11 cellular contexts compared by ENCODE assay signal in the genomic region with DNA sequence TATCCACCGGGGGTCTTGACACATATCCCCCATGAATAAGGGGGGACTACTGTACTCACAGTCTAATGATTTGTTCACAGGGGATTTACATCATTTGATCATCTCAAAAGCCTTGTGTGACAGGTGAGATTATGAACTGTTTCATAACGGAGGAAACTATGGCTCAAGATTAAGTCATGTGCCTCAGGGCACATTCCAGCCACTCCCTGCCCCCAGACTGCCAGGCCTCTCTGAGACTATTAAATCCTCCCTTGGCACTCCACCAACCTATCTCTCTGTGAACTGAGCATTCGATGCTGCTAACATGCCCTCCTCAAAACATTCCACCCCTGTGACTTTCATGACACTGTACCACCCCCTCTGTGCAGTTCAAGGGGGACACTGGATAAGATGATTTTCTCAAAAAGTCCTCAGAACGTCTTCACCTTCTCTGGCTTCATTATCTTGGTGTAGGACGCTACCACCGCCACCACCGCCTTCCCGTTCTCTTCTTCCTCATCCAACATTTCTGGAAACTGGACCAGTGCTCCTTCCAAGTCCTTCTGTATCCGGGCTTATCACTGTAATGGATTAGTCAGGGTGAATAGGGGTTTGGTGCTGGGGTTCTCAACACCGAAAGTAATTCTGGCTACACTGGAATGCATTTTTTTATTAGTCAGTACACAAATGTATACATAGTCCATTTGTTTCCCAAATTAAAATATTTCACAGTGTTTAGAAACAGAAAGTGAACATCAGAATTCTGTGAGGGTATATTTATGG.
DNase-seq lines count a peak whose midpoint lies in the region; ATAC-seq and TF ChIP-seq lines count a peak whose summit lies in the region.
"Had no signal": no experiment of that assay in that cellular context is flagged by ENCODE, and none has a peak within 500 bp of the region (broad histone marks: within the 10 kb centered on the region; RNA-seq: fewer than 3 reads in every experiment).

No MANE protein-coding gene starts in this region.

- H3K4me1 ChIP-seq in PC-9 (replicated peaks; ENCODE audit: insufficient read depth) (peaks cover 32% of the 10 kb centered on the region), right lobe of liver (no peaks in the 10 kb centered on the region)

- H3K9me2 ChIP-seq in PC-9 (ENCODE audit: insufficient read depth): no peaks in the 10 kb centered on the region

- H3K79me2 ChIP-seq in PC-9 (ENCODE audit: low read depth): no peaks in the 10 kb centered on the region

- H4K20me1 ChIP-seq in PC-9 (ENCODE audit: insufficient read depth): no peaks in the 10 kb centered on the region

- TF ChIP-seq CTCF in PC-9 (conservative IDR thresholded peaks at IDR 0.05) (no peak), fibroblast of pulmonary artery (IDR thresholded peaks at IDR 0.05; ENCODE audit: low read length, missing control alignments) (no peak), right lobe of liver (IDR thresholded peaks at IDR 0.05) (no peak)

- intact Hi-C loops in PC-9 (cut with micrococcal nuclease; ENCODE audit: unreplicated experiment) (loop anchor here (1.0 kb wide), 2 partner anchors 71 to 169 kb away; no protein-coding TSS in a partner anchor), right lobe of liver (cut with DNase I) (no loop called here)

- WGBS in right lobe of liver (ENCODE audit: insufficient coverage, low coverage, low lambda C conversion rate, missing lambda C conversion rate): 49% methylated on average over 9 of the region's 10 CpGs

- H3F3A ChIP-seq in PC-9 (ENCODE audit: insufficient read depth, low read depth): peaks cover 20% of the 10 kb centered on the region

- H3K36me3 ChIP-seq in PC-9 (ENCODE audit: low read depth): no peaks in the 10 kb centered on the region
- no peaks in the 10 kb centered on the region for H3K36me3 ChIP-seq in right lobe of liver

- H3K4me2 ChIP-seq in PC-9: peak overlapping the region; percentile 60

- CTCF ChIA-PET in PC-9 (lab: Charles Lee): no interaction called here

- H3K4me3 ChIP-seq in PC-9: no peak overlapping the region; the same call in 1 of the 2 replicates
- H3K4me3 ChIP-seq in fibroblast of pulmonary artery (replicated peaks; ENCODE audit: low read depth, low read length): no peak overlapping the region
- no peak overlapping the region for H3K4me3 ChIP-seq in right lobe of liver

- peak overlapping the region; percentile 79 for H3K27ac ChIP-seq in PC-9
- H3K27ac ChIP-seq in right lobe of liver: no peak overlapping the region

- peak; percentile 43 for DNase-seq in H4 (ENCODE audit: low spot score)
- DNase-seq in PC-9: peak; percentile 79 to 91
- DNase-seq in fibroblast of pulmonary artery (ENCODE audit: low read depth): peak; percentile 31
- peak; percentile 60 for DNase-seq in renal cortical epithelial cell (ENCODE audit: low read depth)
- DNase-seq in right lobe of liver: no peak
- no peak for DNase-seq in ureter (ENCODE audit: low spot score)
- no peak for DNase-seq in HuH-7 (ENCODE audit: low spot score)
- DNase-seq: H7, immature natural killer cell, NCI-H1694 had no signal

- ATAC-seq in right lobe of liver (no peak), GM18511 (IDR thresholded peaks at IDR 0.05; ENCODE audit: unreplicated experiment) (no peak)

- TF ChIP-seq POLR2A in right lobe of liver (IDR thresholded peaks at IDR 0.05): no peak

- POLR2A ChIA-PET in PC-9 (lab: Charles Lee; ENCODE audit: unreplicated experiment): no interaction called here

- BruUV-seq in PC-9 (replicated peaks; lab: Mats Ljungman, UMichigan): no TSS peak

- H3K27me3 ChIP-seq in PC-9 (ENCODE audit: insufficient read depth, low read depth) (no peaks in the 10 kb centered on the region), right lobe of liver (no peaks in the 10 kb centered on the region)

- H3K9me3 ChIP-seq in PC-9 (ENCODE audit: insufficient read depth, low read depth) (peaks cover 7% of the 10 kb centered on the region; the same call in 1 of the 2 replicates), right lobe of liver (no peaks in the 10 kb centered on the region)

- H2AFZ ChIP-seq in PC-9: 0 out of 2 replicates have a peak overlapping the region, but pooled peaks have one; percentile 25

Comparison
In these comparisons a context has a peak if more than half of its experiments do, and no peak if none do; other contexts are left out.
1. DNase-seq: peak in H4 (single experiment), PC-9 (2 of 2), fibroblast of pulmonary artery (single experiment) and renal cortical epithelial cell (single experiment); none in right lobe of liver (0 of 3), ureter (single experiment) and HuH-7 (single experiment).